ENCODE assay signal across 9 cellular contexts in the genomic region with DNA sequence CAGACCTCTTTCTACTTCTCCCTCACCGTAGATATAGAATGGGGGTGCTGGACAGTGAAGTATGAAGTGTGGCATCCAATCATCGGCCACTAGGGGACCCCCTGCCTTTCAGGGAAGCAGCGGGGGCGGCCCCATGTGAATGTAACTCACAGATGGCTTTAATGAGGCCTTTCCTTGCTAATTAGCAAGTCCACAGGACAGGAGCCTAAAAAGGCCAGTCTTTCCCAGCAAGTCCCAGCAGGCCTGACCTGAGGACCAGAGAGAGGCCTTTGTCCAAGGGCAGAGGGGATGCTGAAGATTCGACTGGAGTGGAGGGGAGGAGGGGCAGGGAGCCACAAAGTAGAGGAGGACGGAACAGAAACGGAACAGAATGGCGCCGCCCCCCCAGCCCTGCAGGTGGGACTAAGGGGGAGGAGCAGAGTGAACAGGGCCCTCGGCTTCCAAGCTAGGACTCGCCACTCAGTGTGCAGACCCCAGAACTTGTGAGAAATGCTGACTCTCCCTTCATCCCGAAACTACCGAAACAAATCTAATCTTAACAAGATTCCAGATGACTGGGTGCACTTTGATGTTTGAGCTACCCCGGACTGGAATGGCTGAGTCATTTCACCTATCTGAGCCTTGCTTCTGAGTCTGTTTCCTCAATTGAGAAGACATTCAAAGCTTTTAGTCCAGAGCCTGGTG. TPM values are rescaled to one million over a fixed set of nuclear protein-coding genes. Genes with fewer than 3 reads are reported as not detected.
DNase-seq lines count a peak whose midpoint lies in the region; ATAC-seq and TF ChIP-seq lines count a peak whose summit lies in the region.
"Had no signal": no experiment of that assay in that cellular context is flagged by ENCODE, and none has a peak within 500 bp of the region (broad histone marks: within the 10 kb centered on the region; RNA-seq: fewer than 3 reads in every experiment).

No MANE protein-coding gene starts in this region.

- H3K27ac Mint-ChIP-seq in endothelial cell (ENCODE audit: unreplicated experiment): peak overlapping the region; percentile 72

- H3K23ac ChIP-seq in trophoblast cell (ENCODE audit: low read length): no peak overlapping the region

- H2BK120ac ChIP-seq in trophoblast cell (ENCODE audit: insufficient read depth, low read length, poor library complexity): peak overlapping the region; percentile 16

- TF ChIP-seq CTCF in RWPE2 (IDR thresholded peaks at IDR 0.05; ENCODE audit: poor library complexity, severe bottlenecking) (peak; percentile 25), endothelial cell (IDR thresholded peaks at IDR 0.05; ENCODE audit: unreplicated experiment) (peak; percentile 47)

- H3K79me2 ChIP-seq in trophoblast cell (ENCODE audit: control insufficient read depth, insufficient read depth, low read length, poor library complexity): peaks cover 7% of the 10 kb centered on the region

- H3K79me1 ChIP-seq in trophoblast cell (ENCODE audit: low read length): peaks cover 9% of the 10 kb centered on the region

- no peaks in the 10 kb centered on the region for H3K27me3 Mint-ChIP-seq in endothelial cell (ENCODE audit: unreplicated experiment)

- peak overlapping the region; percentile 45 for H2BK5ac ChIP-seq in trophoblast cell (ENCODE audit: low read depth, low read length, poor library complexity)

- peak; percentile 61 for DNase-seq in AG20443 (ENCODE audit: low spot score)
- no peak for DNase-seq in RWPE2 (ENCODE audit: low spot score)
- peak; percentile 30 for DNase-seq in endothelial cell (ENCODE audit: low spot score)
- peak; percentile 62 to 78 for DNase-seq in trophoblast cell
- DNase-seq in C1 segment of cervical spinal cord (lab: John Stamatoyannopoulos, UW): no peak

- H3K4me2 ChIP-seq in trophoblast cell (ENCODE audit: low read length): peak overlapping the region; percentile 54

- peak overlapping the region; percentile 87 for H3K27ac ChIP-seq in RWPE2 (ENCODE audit: poor library complexity, severe bottlenecking)
- H3K27ac ChIP-seq in trophoblast cell (ENCODE audit: low read depth, low read length): peak overlapping the region; percentile 87

- no peaks in the 10 kb centered on the region for H3K36me3 Mint-ChIP-seq in endothelial cell (ENCODE audit: low read depth, unreplicated experiment)

- H3K4me1 Mint-ChIP-seq in endothelial cell (ENCODE audit: unreplicated experiment): peaks cover 26% of the 10 kb centered on the region

- H3K36me3 ChIP-seq in RWPE2 (ENCODE audit: low read depth) (peaks cover 45% of the 10 kb centered on the region), trophoblast cell (ENCODE audit: control insufficient read depth in 1 of 2, insufficient read depth in 2 of 2, low read length in 2 of 2) (peaks cover 2 to 3% of the 10 kb centered on the region in 2 experiments)

- H4K91ac ChIP-seq in trophoblast cell (ENCODE audit: low read depth, low read length): peak overlapping the region; percentile 85

- H2AK5ac ChIP-seq in trophoblast cell (ENCODE audit: low read length): no peak overlapping the region

- no peaks in the 10 kb centered on the region for H3K27me3 ChIP-seq in RWPE2 (ENCODE audit: insufficient read depth, poor library complexity, severe bottlenecking)
- no peaks in the 10 kb centered on the region for H3K27me3 ChIP-seq in trophoblast cell (ENCODE audit: insufficient read depth, low read length)

- no peaks in the 10 kb centered on the region for H3K9me3 Mint-ChIP-seq in endothelial cell (ENCODE audit: unreplicated experiment)

- H3K4me3 ChIP-seq in RWPE2 (ENCODE audit: severe bottlenecking) (no peak overlapping the region), trophoblast cell (ENCODE audit: low read depth, low read length) (no peak overlapping the region)

- H2AFZ ChIP-seq in trophoblast cell (ENCODE audit: insufficient read depth, low read length, poor library complexity): no peak overlapping the region

- no peak overlapping the region for H3K4me3 Mint-ChIP-seq in endothelial cell (ENCODE audit: unreplicated experiment)

- H4K12ac ChIP-seq in trophoblast cell (ENCODE audit: low read depth, low read length): peak overlapping the region; percentile 34

- H3K18ac ChIP-seq in trophoblast cell (ENCODE audit: low read length): peak overlapping the region; percentile 16

- H3K9ac ChIP-seq in trophoblast cell (ENCODE audit: low read length): no peak overlapping the region

- no peaks in the 10 kb centered on the region for H3K9me3 ChIP-seq in RWPE2 (ENCODE audit: severe bottlenecking)
- H3K9me3 ChIP-seq in trophoblast cell (ENCODE audit: insufficient read depth, low read depth, low read length): peaks cover 2% of the 10 kb centered on the region

- H3K4me1 ChIP-seq in RWPE2 (ENCODE audit: insufficient read depth, poor library complexity, severe bottlenecking) (peaks cover 42% of the 10 kb centered on the region), trophoblast cell (ENCODE audit: control insufficient read depth in 1 of 2, insufficient read depth in 2 of 2, low read length in 2 of 2) (peaks cover 18 to 21% of the 10 kb centered on the region in 2 experiments)

- peak overlapping the region; percentile 11 for H3K14ac ChIP-seq in trophoblast cell (ENCODE audit: low read length)

- peak overlapping the region; percentile 1 for H2BK12ac ChIP-seq in trophoblast cell (ENCODE audit: low read length)

- peak overlapping the region; percentile 44 for H4K8ac ChIP-seq in trophoblast cell (ENCODE audit: low read depth, low read length)

- ATAC-seq in GM21723 (IDR thresholded peaks at IDR 0.05; ENCODE audit: unreplicated experiment) (peak; percentile 59), RWPE2 (ENCODE audit: low read depth) (peak; percentile 65), HG02970 (IDR thresholded peaks at IDR 0.05; ENCODE audit: low FRiP score, unreplicated experiment) (no peak), GM21717 (IDR thresholded peaks at IDR 0.05; ENCODE audit: unreplicated experiment) (no peak)

- WGBS in trophoblast cell (ENCODE audit: extremely low coverage, insufficient coverage, insufficient read length): no CpG with 5 or more reads among the region's 14 CpGs

- H3K4ac ChIP-seq in trophoblast cell (ENCODE audit: low read depth, low read length): peak overlapping the region; percentile 3

RNA-seq across cellular contexts. Expression of gene C6orf132, which starts 5.8 kb away (rescaled TPM):
- total RNA-seq in endothelial cell (ENCODE audit: unreplicated experiment): 0.87 TPM
- 12.8 and 13.7 TPM in 2 replicates for polyA plus RNA-seq in trophoblast cell (2013)
- total RNA-seq: pulmonary artery endothelial cell had no signal

RNA-seq across cellular contexts. Expression of gene GUCA1A, which starts 36.5 kb away (rescaled TPM):
- 0.62 TPM for total RNA-seq in endothelial cell (ENCODE audit: unreplicated experiment)
- polyA plus RNA-seq in trophoblast cell (2013): 1.2 and 1.7 TPM in 2 replicates
- total RNA-seq: pulmonary artery endothelial cell had no signal

RNA-seq across cellular contexts. Expression of gene GUCA1B, which starts 58.1 kb away (rescaled TPM):
- 0.64 TPM for total RNA-seq in endothelial cell (ENCODE audit: unreplicated experiment)
- polyA plus RNA-seq in trophoblast cell (2013): 0.32 and 0.42 TPM in 2 replicates

Comparison
In these comparisons a context has a peak if more than half of its experiments do, and no peak if none do; other contexts are left out.
1. DNase-seq: peak in AG20443 (single experiment), endothelial cell (single experiment) and trophoblast cell (2 of 2); none in RWPE2 (single experiment) and C1 segment of cervical spinal cord (0 of 14).
2. ATAC-seq: peak in GM21723 (single experiment) and RWPE2 (single experiment); none in HG02970 (single experiment) and GM21717 (single experiment).